ENCODE assay signal across 1 cellular context in genomic region chr4:56445699-56446098, GRCh38.
A peak's percentile ranks its signal among the peaks of the same experiment; 100 is the strongest.
TF ChIP-seq lines count a peak whose summit lies in the region.

No MANE protein-coding gene starts in this region.

TF ChIP-seq in HepG2, 621 proteins besides CTCF, POLR2A, EP300 and RAD21:
- TF ChIP-seq ZNF543 (CRISPR knock-in tag; IDR thresholded peaks at IDR 0.05) (no peak), ZNF790 (CRISPR knock-in tag; IDR thresholded peaks at IDR 0.05; ENCODE audit: borderline replicate concordance) (no peak), ZBTB42 (CRISPR knock-in tag; IDR thresholded peaks at IDR 0.05) (no peak), PRDM4 (CRISPR knock-in tag; IDR thresholded peaks at IDR 0.05; ENCODE audit: borderline replicate concordance) (no peak), ZBTB1 (CRISPR knock-in tag; IDR thresholded peaks at IDR 0.05; ENCODE audit: borderline replicate concordance) (no peak), CEBPB (IDR thresholded peaks at IDR 0.05; ENCODE audit: borderline replicate concordance, low read depth, low read length) (0 out of 2 replicates have a peak, but pooled peaks have one; percentile 1), NR1H2 (CRISPR knock-in tag; IDR thresholded peaks at IDR 0.05; ENCODE audit: borderline replicate concordance, low read depth) (no peak), ZNF230 (CRISPR knock-in tag; IDR thresholded peaks at IDR 0.05) (no peak)
